Comparison of ENCODE assay signal across 13 cellular contexts in genomic region chr5:14305045-14305444, GRCh38.
DNase-seq lines count a peak whose midpoint lies in the region; ATAC-seq, FAIRE-seq and TF ChIP-seq lines count a peak whose summit lies in the region.
"Had no signal": no experiment of that assay in that cellular context is flagged by ENCODE, and none has a peak within 500 bp of the region (broad histone marks: within the 10 kb centered on the region; RNA-seq: fewer than 3 reads in every experiment).

No MANE protein-coding gene starts in this region.

- no peak overlapping the region for H2AK5ac ChIP-seq in H1 (ENCODE audit: low read depth, low read length)

- no peak overlapping the region for H2BK20ac ChIP-seq in H1 (ENCODE audit: low read length)

- no peak for TF ChIP-seq EP300 in H1 (IDR thresholded peaks at IDR 0.05; ENCODE audit: borderline replicate concordance in 1 of 2, low read depth in 2 of 2, low read length in 2 of 2)

- ATAC-seq in mucosa of descending colon (peak; percentile 80), left lobe of liver (no peak), HG02870 (IDR thresholded peaks at IDR 0.05; ENCODE audit: unreplicated experiment) (no peak)
- ATAC-seq: activated naive CD4-positive, alpha-beta T cell treated with anti-CD3 and anti-CD28 coated beads, Interleukin-2, amount 50 U/mL, for 72 hours had no signal

- H3K27me3 ChIP-seq in H1 (replicated peaks in 1 of 4; ENCODE audit: control insufficient read depth in 3 of 4, extremely low read depth in 1 of 4, insufficient read depth in 3 of 4, low read length in 3 of 4) (no peaks in the 10 kb centered on the region), colonic mucosa (no peaks in the 10 kb centered on the region)
- H3K27me3 ChIP-seq: sigmoid colon had no signal

- H3K9ac ChIP-seq in H1 (replicated peaks in 1 of 4; ENCODE audit: extremely low read depth in 1 of 4, low read depth in 3 of 4, low read length in 3 of 4) (no peak overlapping the region), colonic mucosa (ENCODE audit: low read depth in 2 of 2, low read length in 2 of 2) (no peak overlapping the region)

- H3K79me1 ChIP-seq in H1 (ENCODE audit: low read depth, low read length), result no peaks in the 10 kb centered on the region; the same call in none of the 2 replicates

- no peak overlapping the region for H3K18ac ChIP-seq in H1 (ENCODE audit: extremely low read depth, low read length)

- 0 out of 2 replicates have a peak overlapping the region, but pooled peaks have one; percentile 42 for H2BK5ac ChIP-seq in H1 (ENCODE audit: low read depth, low read length)

- CTCF ChIA-PET in Calu3 (lab: Charles Lee) (no interaction called here), H1 (lab: Charles Lee; ENCODE audit: partially characterized antibody) (interaction anchor here (1.0 kb wide), 1 partner anchor 22 kb away, joined by 3 read pairs; no protein-coding TSS in a partner anchor)

- peaks cover 26% of the 10 kb centered on the region for H3K36me3 Mint-ChIP-seq in Calu3 (ENCODE audit: insufficient read depth, unreplicated experiment)
- H3K36me3 Mint-ChIP-seq: activated naive CD4-positive, alpha-beta T cell treated with anti-CD3 and anti-CD28 coated beads, Interleukin-2, amount 50 U/mL, for 72 hours had no signal

- no peak overlapping the region for H4K91ac ChIP-seq in H1 (replicated peaks; ENCODE audit: insufficient read length, low read length)

- H2AFZ ChIP-seq in H1 (ENCODE audit: low read length), result no peak overlapping the region

- H3K9me3 ChIP-seq in H1 (ENCODE audit: insufficient read depth in 2 of 2, low read depth in 1 of 2, low read length in 1 of 2), result no peaks in the 10 kb centered on the region
- H3K9me3 ChIP-seq in mucosa of descending colon, result no peaks in the 10 kb centered on the region
- H3K9me3 ChIP-seq in colonic mucosa, result no peaks in the 10 kb centered on the region
- H3K9me3 ChIP-seq: sigmoid colon had no signal

- H3K23me2 ChIP-seq in H1 (ENCODE audit: low read depth, low read length), result peaks cover 9% of the 10 kb centered on the region; the same call in 1 of the 2 replicates

- H3K27ac Mint-ChIP-seq in Calu3 (ENCODE audit: unreplicated experiment), result no peak overlapping the region
- H3K27ac Mint-ChIP-seq: activated naive CD4-positive, alpha-beta T cell treated with anti-CD3 and anti-CD28 coated beads, Interleukin-2, amount 50 U/mL, for 72 hours had no signal

- H2BK12ac ChIP-seq in H1 (ENCODE audit: low read depth, low read length), result no peak overlapping the region

- no peak overlapping the region for H3K23ac ChIP-seq in H1 (ENCODE audit: insufficient read length)

- WGBS in H1 (ENCODE audit: extremely low coverage in 1 of 2, insufficient coverage in 1 of 2, insufficient read length in 1 of 2, insufficient replicate concordance in 2 of 2, low coverage in 1 of 2, low lambda C conversion rate in 2 of 2, missing lambda C conversion rate in 1 of 2), 2 experiments, result 94% methylated on average over 7 of the region's 7 CpGs; no CpG with 5 or more reads in 1 of the 2 experiments

- H3K36me3 ChIP-seq in H1 (ENCODE audit: control insufficient read depth in 2 of 4, insufficient read depth in 4 of 4, low read length in 3 of 4), result peaks cover 0 to 23% (median 8%) of the 10 kb centered on the region in 4 experiments; a peak in 5 of 8 replicates
- no peaks in the 10 kb centered on the region for H3K36me3 ChIP-seq in mucosa of descending colon (ENCODE audit: low read depth)
- H3K36me3 ChIP-seq in colonic mucosa, result no peaks in the 10 kb centered on the region

- H3K27ac ChIP-seq in H1 (ENCODE audit: low read depth, low read length), result no peak overlapping the region
- no peak overlapping the region for H3K27ac ChIP-seq in colonic mucosa

- no peak overlapping the region for H2BK120ac ChIP-seq in H1 (replicated peaks; ENCODE audit: low read depth, low read length)

- POLR2A ChIA-PET in H1 (lab: Charles Lee; ENCODE audit: partially characterized antibody), result no interaction called here

- H3K27me3 Mint-ChIP-seq in Calu3 (ENCODE audit: unreplicated experiment), result no peaks in the 10 kb centered on the region

- no peak for FAIRE-seq in H1 (lab: Jason Lieb, UNC)

- H3K4me2 ChIP-seq in H1 (ENCODE audit: insufficient read depth in 1 of 2, low read depth in 2 of 2, low read length in 2 of 2), result no peak overlapping the region

- H2BK15ac ChIP-seq in H1 (ENCODE audit: low read length), result no peak overlapping the region

- H3K9me3 Mint-ChIP-seq in Calu3 (ENCODE audit: low read depth, unreplicated experiment), result peaks cover 4% of the 10 kb centered on the region

- no peak overlapping the region for H3K4me3 ChIP-seq in H1 (ENCODE audit: extremely low read depth in 1 of 4, insufficient read depth in 2 of 4, low read depth in 3 of 4, low read length in 4 of 4)
- H3K4me3 ChIP-seq in mucosa of descending colon, result no peak overlapping the region
- no peak overlapping the region for H3K4me3 ChIP-seq in colonic mucosa
- H3K4me3 ChIP-seq: sigmoid colon had no signal

- intact Hi-C loops in Calu3 (cut with micrococcal nuclease; ENCODE audit: unreplicated experiment) (no loop called here), mucosa of descending colon (cut with DNase I, micrococcal nuclease) (no loop called here), colonic mucosa (cut with DNase I) (no loop called here)

- H3K4ac ChIP-seq in H1 (replicated peaks; ENCODE audit: insufficient read length, low read depth, low read length), result no peak overlapping the region

- DNase-seq in Calu3, result peak; percentile 44
- peak; percentile 56 for DNase-seq in NCI-H460 (ENCODE audit: extremely low read depth, low read depth)
- DNase-seq in H1 (ENCODE audit: low read depth in 1 of 2, low spot score in 2 of 2), result no peak
- no peak for DNase-seq in mucosa of descending colon
- DNase-seq in activated CD4-positive, alpha-beta T cell treated with anti-CD3 and anti-CD28 coated beads, Interleukin-2, amount 50 U/mL, for 1 hour, result no peak
- DNase-seq in colonic mucosa, result no peak
- DNase-seq in left lobe of liver (ENCODE audit: low spot score), result no peak
- DNase-seq: COR-L47; NCI-H146; sigmoid colon; stimulated activated naive CD4-positive, alpha-beta T cell had no signal

- H4K20me1 ChIP-seq in H1 (replicated peaks in 1 of 2; ENCODE audit: control insufficient read depth in 1 of 2, insufficient read depth in 2 of 2, low read length in 2 of 2), result peaks cover 1 to 8% of the 10 kb centered on the region in 2 experiments

- TF ChIP-seq CTCF in Calu3 (IDR thresholded peaks at IDR 0.05; ENCODE audit: unreplicated experiment) (no peak), H1 (IDR thresholded peaks at IDR 0.05; ENCODE audit: control extremely low read depth in 1 of 3, insufficient read depth in 1 of 3, low read depth in 1 of 3, low read length in 3 of 3) (no peak), mucosa of descending colon (IDR thresholded peaks at IDR 0.05) (no peak), colonic mucosa (IDR thresholded peaks at IDR 0.05) (no peak)

- TF ChIP-seq RAD21 in H1 (IDR thresholded peaks at IDR 0.05 in 1 of 2, conservative IDR thresholded peaks at IDR 0.05 in 1 of 2; ENCODE audit: low read depth in 2 of 2, low read length in 2 of 2), result no peak

- H4K5ac ChIP-seq in H1 (ENCODE audit: insufficient read length, low read depth, low read length), result no peak overlapping the region

- H3K56ac ChIP-seq in H1 (replicated peaks; ENCODE audit: insufficient read length, low read depth, low read length), result no peak overlapping the region

- H3K4me3 Mint-ChIP-seq in Calu3 (ENCODE audit: low read depth, unreplicated experiment), result no peak overlapping the region

- peaks cover 24% of the 10 kb centered on the region for H3K4me1 Mint-ChIP-seq in Calu3 (ENCODE audit: low read depth, unreplicated experiment)

- H3K14ac ChIP-seq in H1 (ENCODE audit: insufficient read length), result no peak overlapping the region

- no TSS peak for BruUV-seq in Calu3 (replicated peaks; lab: Mats Ljungman, UMichigan)

- peaks cover under 1 to 4% of the 10 kb centered on the region in 2 experiments for H3K79me2 ChIP-seq in H1 (ENCODE audit: control insufficient read depth in 1 of 2, insufficient read depth in 2 of 2, low read length in 2 of 2)

- no peak for TF ChIP-seq POLR2A in H1 (IDR thresholded peaks at IDR 0.05; ENCODE audit: control extremely low read depth in 1 of 2, low read depth in 2 of 2, low read length in 2 of 2)

- H4K8ac ChIP-seq in H1 (ENCODE audit: extremely low read depth, insufficient read depth, low read length), result no peak overlapping the region

- H3K4me1 ChIP-seq in H1 (replicated peaks in 1 of 4; ENCODE audit: control insufficient read depth in 3 of 4, insufficient read depth in 4 of 4, low read length in 3 of 4) (no peaks in the 10 kb centered on the region), mucosa of descending colon (ENCODE audit: low read depth) (no peaks in the 10 kb centered on the region), colonic mucosa (no peaks in the 10 kb centered on the region)

TF ChIP-seq in H1, 55 proteins besides CTCF, POLR2A, EP300 and RAD21:
- TF ChIP-seq CEBPB (IDR thresholded peaks at IDR 0.05; ENCODE audit: low read depth, low read length) (0 out of 2 replicates have a peak, but pooled peaks have one; percentile 24), CHD2 (IDR thresholded peaks at IDR 0.05; ENCODE audit: low read length) (no peak)
TF ChIP-seq in H1: peak in this region for 1.

Comparison
In these comparisons a context has a peak if more than half of its experiments do, and no peak if none do; other contexts are left out.
1. DNase-seq: peak in Calu3 (single experiment) and NCI-H460 (single experiment); none in H1 (0 of 2), mucosa of descending colon (0 of 3), activated CD4-positive, alpha-beta T cell treated with anti-CD3 and anti-CD28 coated beads, Interleukin-2, amount 50 U/mL, for 1 hour (single experiment), colonic mucosa (single experiment) and left lobe of liver (single experiment).